In the genomic region with DNA sequence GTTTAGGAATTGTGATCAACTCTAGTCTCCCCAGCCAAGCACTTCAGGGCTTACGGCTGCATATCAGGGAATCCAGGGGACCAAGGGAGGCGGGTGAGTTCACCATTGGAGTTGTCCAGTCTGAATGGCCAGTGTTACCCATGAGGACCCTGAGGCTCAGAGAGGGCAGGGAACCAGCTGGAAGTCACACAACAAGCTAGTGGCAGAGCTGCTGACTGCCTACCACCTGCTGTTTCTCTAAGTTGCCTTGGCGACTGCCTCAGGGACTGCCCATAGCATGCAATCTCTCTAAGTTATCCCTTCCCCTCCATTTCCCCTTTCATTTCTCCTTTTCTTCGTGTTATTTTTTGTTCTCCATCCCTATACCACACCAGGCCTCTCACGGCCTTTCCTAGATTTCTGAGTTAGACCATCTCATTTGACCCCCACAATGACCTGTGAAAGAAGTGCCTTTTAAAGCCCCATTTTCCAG, we compare ENCODE assay signal across 28 cellular contexts.
DNase-seq lines count a peak whose midpoint lies in the region; ATAC-seq, FAIRE-seq and TF ChIP-seq lines count a peak whose summit lies in the region.
"Had no signal": no experiment of that assay in that cellular context is flagged by ENCODE, and none has a peak within 500 bp of the region (broad histone marks: within the 10 kb centered on the region; RNA-seq: fewer than 3 reads in every experiment).

No MANE protein-coding gene starts in this region.

- H3K27me3 ChIP-seq in H1 (replicated peaks in 1 of 4; ENCODE audit: control insufficient read depth in 3 of 4, extremely low read depth in 1 of 4, insufficient read depth in 3 of 4, low read length in 3 of 4) (no peaks in the 10 kb centered on the region; a peak in 1 of 7 replicates), trophoblast cell (ENCODE audit: insufficient read depth, low read length) (no peaks in the 10 kb centered on the region)
- peaks cover 5% of the 10 kb centered on the region for H3K27me3 ChIP-seq in CD8-positive, alpha-beta T cell (ENCODE audit: insufficient read depth, low read length)
- H3K27me3 ChIP-seq: brain microvascular endothelial cell, right atrium auricular region, suprapubic skin, vagina had no signal

- peaks cover 2% of the 10 kb centered on the region; the same call in 1 of the 2 replicates for H3K23me2 ChIP-seq in H1 (ENCODE audit: low read depth, low read length)

- no peak for ATAC-seq in CD8-positive, alpha-beta T cell
- ATAC-seq: activated CD8-positive, alpha-beta memory T cell treated with anti-CD3 and anti-CD28 coated beads, Interleukin-2, amount 10 ng/mL, durations not matched to agents 7 days and 5 days; WTC11 had no signal

- no peak overlapping the region for H4K5ac ChIP-seq in H1 (ENCODE audit: insufficient read length, low read depth, low read length)

- no peaks in the 10 kb centered on the region for H3K9me3 ChIP-seq in H1 (ENCODE audit: insufficient read depth in 2 of 2, low read depth in 1 of 2, low read length in 1 of 2)
- H3K9me3 ChIP-seq in trophoblast cell (ENCODE audit: insufficient read depth, low read depth, low read length), result peaks cover 3% of the 10 kb centered on the region
- H3K9me3 ChIP-seq in CD8-positive, alpha-beta T cell (ENCODE audit: low read length), result peaks cover 17% of the 10 kb centered on the region
- H3K9me3 ChIP-seq: suprapubic skin, vagina had no signal

- CTCF ChIA-PET in H1 (lab: Charles Lee; ENCODE audit: partially characterized antibody), result interaction anchor here (1.8 to 4.0 kb wide), 3 partner anchors 11 to 56 kb away, joined by 7 to 21 read pairs (median 7); no protein-coding TSS in a partner anchor
- CTCF ChIA-PET in CD8-positive, alpha-beta T cell (lab: Charles Lee), result no interaction called here

- DNase-seq in HFFc6, result no peak
- DNase-seq in NOMO-1 (lab: John Stamatoyannopoulos, UW; ENCODE audit: unreplicated experiment in 2 of 2), result peak; percentile 47 to 65
- no peak for DNase-seq in H1 (ENCODE audit: low read depth in 1 of 2, low spot score in 2 of 2)
- no peak for DNase-seq in trophoblast cell
- DNase-seq in NCI-H1105 (lab: John Stamatoyannopoulos, UW), result no peak
- no peak for DNase-seq in CD8-positive, alpha-beta T cell
- DNase-seq in activated naive CD4-positive, alpha-beta T cell (lab: John Stamatoyannopoulos, UW), result no peak
- no peak for DNase-seq in NCI-H510A treated with DMSO at 0.1 percent for 48 hours (lab: John Stamatoyannopoulos, UW)
- DNase-seq: activated CD4-positive, alpha-beta T cell treated with anti-CD3 and anti-CD28 coated beads, Interleukin-2, amount 50 U/mL, for 1 hour; activated CD8-positive, alpha-beta memory T cell treated with anti-CD3 and anti-CD28 coated beads, Interleukin-2, amount 10 ng/mL, durations not matched to agents 7 days and 5 days; activated naive CD4-positive, alpha-beta T cell treated with anti-CD3 and anti-CD28 coated beads for 36 hours; activated T-cell treated with anti-CD3 and anti-CD28 coated beads, Interleukin-2, amount 50 U/mL, for 48 hours; GOT3; NCI-H2029 treated with DMSO at 0.1 percent for 48 hours; NCI-H2227 treated with DMSO at 0.1 percent for 48 hours; NCI-H748 treated with DMSO at 0.1 percent for 48 hours; nephron progenitor cell; stimulated activated CD4-positive, alpha-beta T cell treated with anti-CD3 and anti-CD28 coated beads, Interleukin-12 subunit alpha, Interleukin-12 subunit beta, amount 100 ng/mL, for 4 hours; stimulated activated CD4-positive, alpha-beta T cell treated with anti-CD3 and anti-CD28 coated beads, Interleukin-4, amount 100 ng/mL, for 24 hours; stimulated activated naive CD4-positive, alpha-beta T cell had no signal

- H3K18ac ChIP-seq in H1 (ENCODE audit: extremely low read depth, low read length) (no peak overlapping the region), trophoblast cell (ENCODE audit: low read length) (no peak overlapping the region)

- H3K79me2 ChIP-seq in H1 (ENCODE audit: control insufficient read depth in 1 of 2, insufficient read depth in 2 of 2, low read length in 2 of 2) (no peaks in the 10 kb centered on the region), trophoblast cell (ENCODE audit: control insufficient read depth, insufficient read depth, low read length, poor library complexity) (no peaks in the 10 kb centered on the region)
- H3K79me2 ChIP-seq: parathyroid adenoma had no signal

- TF ChIP-seq RAD21 in H1 (IDR thresholded peaks at IDR 0.05 in 1 of 2, conservative IDR thresholded peaks at IDR 0.05 in 1 of 2; ENCODE audit: low read depth in 2 of 2, low read length in 2 of 2), result no peak

- H3K4me1 ChIP-seq in H1 (replicated peaks in 1 of 4; ENCODE audit: control insufficient read depth in 3 of 4, insufficient read depth in 4 of 4, low read length in 3 of 4) (peaks cover 4 to 17% (median 12%) of the 10 kb centered on the region in 4 experiments), trophoblast cell (ENCODE audit: control insufficient read depth in 1 of 2, insufficient read depth in 2 of 2, low read length in 2 of 2) (peaks cover 17 to 24% of the 10 kb centered on the region in 2 experiments)
- no peaks in the 10 kb centered on the region for H3K4me1 ChIP-seq in CD8-positive, alpha-beta T cell (ENCODE audit: insufficient read depth, low read length)

- H3K79me1 ChIP-seq in H1 (ENCODE audit: low read depth, low read length) (no peaks in the 10 kb centered on the region), trophoblast cell (ENCODE audit: low read length) (peaks cover 6% of the 10 kb centered on the region)

- H2AFZ ChIP-seq in H1 (ENCODE audit: low read length) (no peak overlapping the region), trophoblast cell (ENCODE audit: insufficient read depth, low read length, poor library complexity) (no peak overlapping the region)
- H2AFZ ChIP-seq: parathyroid adenoma had no signal

- H3K23ac ChIP-seq in H1 (ENCODE audit: insufficient read length), result no peak overlapping the region
- H3K23ac ChIP-seq in trophoblast cell (ENCODE audit: low read length), result no peak overlapping the region

- no peaks in the 10 kb centered on the region for H4K20me1 ChIP-seq in H1 (replicated peaks in 1 of 2; ENCODE audit: control insufficient read depth in 1 of 2, insufficient read depth in 2 of 2, low read length in 2 of 2)

- WGBS in H1 (ENCODE audit: extremely low coverage in 1 of 2, insufficient coverage in 1 of 2, insufficient read length in 1 of 2, insufficient replicate concordance in 2 of 2, low coverage in 1 of 2, low lambda C conversion rate in 2 of 2, missing lambda C conversion rate in 1 of 2), 2 experiments, result 95% methylated on average over 5 of the region's 5 CpGs; no CpG with 5 or more reads in 1 of the 2 experiments
- WGBS in trophoblast cell (ENCODE audit: extremely low coverage, insufficient coverage, insufficient read length), result no CpG with 5 or more reads among the region's 5 CpGs

- H4K91ac ChIP-seq in H1 (replicated peaks; ENCODE audit: insufficient read length, low read length), result no peak overlapping the region
- peak overlapping the region; percentile 7 for H4K91ac ChIP-seq in trophoblast cell (ENCODE audit: low read depth, low read length)

- H3K27ac Mint-ChIP-seq in HFFc6, result no peak overlapping the region
- no peak overlapping the region for H3K27ac Mint-ChIP-seq in CD8-positive, alpha-beta T cell
- H3K27ac Mint-ChIP-seq: activated CD8-positive, alpha-beta memory T cell treated with anti-CD3 and anti-CD28 coated beads, Interleukin-2, amount 10 ng/mL, durations not matched to agents 7 days and 5 days; activated naive CD4-positive, alpha-beta T cell treated with anti-CD3 and anti-CD28 coated beads for 36 hours; nephron progenitor cell; WTC11 had no signal

- no peak overlapping the region for H2BK20ac ChIP-seq in H1 (ENCODE audit: low read length)

- H3K9ac ChIP-seq in H1 (replicated peaks in 1 of 4; ENCODE audit: extremely low read depth in 1 of 4, low read depth in 3 of 4, low read length in 3 of 4) (no peak overlapping the region), trophoblast cell (ENCODE audit: low read length) (no peak overlapping the region)
- H3K9ac ChIP-seq: parathyroid adenoma had no signal

- H3K36me3 ChIP-seq in H1 (ENCODE audit: control insufficient read depth in 2 of 4, insufficient read depth in 4 of 4, low read length in 3 of 4) (no peaks in the 10 kb centered on the region), trophoblast cell (ENCODE audit: control insufficient read depth in 1 of 2, insufficient read depth in 2 of 2, low read length in 2 of 2) (no peaks in the 10 kb centered on the region)
- no peaks in the 10 kb centered on the region for H3K36me3 ChIP-seq in CD8-positive, alpha-beta T cell (ENCODE audit: insufficient read depth, low read length)
- H3K36me3 ChIP-seq: brain microvascular endothelial cell, right atrium auricular region, suprapubic skin, vagina had no signal

- H2BK12ac ChIP-seq in H1 (ENCODE audit: low read depth, low read length) (no peak overlapping the region), trophoblast cell (ENCODE audit: low read length) (peak overlapping the region; percentile 55)

- H2BK120ac ChIP-seq in H1 (replicated peaks; ENCODE audit: low read depth, low read length), result no peak overlapping the region
- H2BK120ac ChIP-seq in trophoblast cell (ENCODE audit: insufficient read depth, low read length, poor library complexity), result no peak overlapping the region

- H3K14ac ChIP-seq in H1 (ENCODE audit: insufficient read length) (no peak overlapping the region), trophoblast cell (ENCODE audit: low read length) (no peak overlapping the region)

- H2AK5ac ChIP-seq in H1 (ENCODE audit: low read depth, low read length) (no peak overlapping the region), trophoblast cell (ENCODE audit: low read length) (no peak overlapping the region)

- TF ChIP-seq EP300 in H1 (IDR thresholded peaks at IDR 0.05; ENCODE audit: borderline replicate concordance in 1 of 2, low read depth in 2 of 2, low read length in 2 of 2), result no peak

- no peaks in the 10 kb centered on the region for H3K36me3 Mint-ChIP-seq in HFFc6 (ENCODE audit: low read depth)
- H3K36me3 Mint-ChIP-seq in CD8-positive, alpha-beta T cell, result peaks cover 3% of the 10 kb centered on the region
- H3K36me3 Mint-ChIP-seq: activated CD8-positive, alpha-beta memory T cell treated with anti-CD3 and anti-CD28 coated beads, Interleukin-2, amount 10 ng/mL, durations not matched to agents 7 days and 5 days had no signal

- no peak overlapping the region for H3K4me3 ChIP-seq in H1 (ENCODE audit: extremely low read depth in 1 of 4, insufficient read depth in 2 of 4, low read depth in 3 of 4, low read length in 4 of 4)
- no peak overlapping the region for H3K4me3 ChIP-seq in trophoblast cell (ENCODE audit: low read depth, low read length)
- no peak overlapping the region for H3K4me3 ChIP-seq in CD8-positive, alpha-beta T cell (ENCODE audit: low read depth, low read length)
- H3K4me3 ChIP-seq: right atrium auricular region, suprapubic skin, vagina had no signal

- FAIRE-seq in H1 (lab: Jason Lieb, UNC), result no peak
- FAIRE-seq: D721Med had no signal

- H3K27ac ChIP-seq in H1 (ENCODE audit: low read depth, low read length), result no peak overlapping the region
- no peak overlapping the region for H3K27ac ChIP-seq in trophoblast cell (ENCODE audit: low read depth, low read length)
- no peak overlapping the region for H3K27ac ChIP-seq in CD8-positive, alpha-beta T cell (ENCODE audit: low read depth, low read length)
- H3K27ac ChIP-seq: brain microvascular endothelial cell, C4-2B, parathyroid adenoma, right atrium auricular region, suprapubic skin, vagina had no signal

- H3K56ac ChIP-seq in H1 (replicated peaks; ENCODE audit: insufficient read length, low read depth, low read length), result no peak overlapping the region

- POLR2A ChIA-PET in H1 (lab: Charles Lee; ENCODE audit: partially characterized antibody), result interaction anchor here (0.6 kb wide), 1 partner anchor 157 kb away, joined by 4 read pairs; no protein-coding TSS in a partner anchor
- POLR2A ChIA-PET in CD8-positive, alpha-beta T cell (lab: Charles Lee), result no interaction called here

- H3K4me2 ChIP-seq in H1 (ENCODE audit: insufficient read depth in 1 of 2, low read depth in 2 of 2, low read length in 2 of 2) (no peak overlapping the region), trophoblast cell (ENCODE audit: low read length) (no peak overlapping the region)

- H2BK5ac ChIP-seq in H1 (ENCODE audit: low read depth, low read length) (no peak overlapping the region), trophoblast cell (ENCODE audit: low read depth, low read length, poor library complexity) (no peak overlapping the region)

- H3K4me3 Mint-ChIP-seq in HFFc6, result no peak overlapping the region
- no peak overlapping the region for H3K4me3 Mint-ChIP-seq in CD8-positive, alpha-beta T cell
- H3K4me3 Mint-ChIP-seq: activated CD8-positive, alpha-beta memory T cell treated with anti-CD3 and anti-CD28 coated beads, Interleukin-2, amount 10 ng/mL, durations not matched to agents 7 days and 5 days; activated naive CD4-positive, alpha-beta T cell treated with anti-CD3 and anti-CD28 coated beads for 36 hours; nephron progenitor cell; WTC11 had no signal

- H3K9me3 Mint-ChIP-seq in HFFc6, result peaks cover 7% of the 10 kb centered on the region; the same call in 1 of the 2 replicates
- H3K9me3 Mint-ChIP-seq in CD8-positive, alpha-beta T cell, result peaks cover 20% of the 10 kb centered on the region

- no peaks in the 10 kb centered on the region; the same call in 1 of the 2 replicates for H3K27me3 Mint-ChIP-seq in HFFc6 (ENCODE audit: insufficient read depth)
- H3K27me3 Mint-ChIP-seq in CD8-positive, alpha-beta T cell (ENCODE audit: low read depth), result peaks cover 30% of the 10 kb centered on the region

- H4K12ac ChIP-seq in trophoblast cell (ENCODE audit: low read depth, low read length), result no peak overlapping the region

- TF ChIP-seq POLR2A in H1 (IDR thresholded peaks at IDR 0.05; ENCODE audit: control extremely low read depth in 1 of 2, low read depth in 2 of 2, low read length in 2 of 2), result no peak

- H4K8ac ChIP-seq in H1 (ENCODE audit: extremely low read depth, insufficient read depth, low read length) (no peak overlapping the region), trophoblast cell (ENCODE audit: low read depth, low read length) (no peak overlapping the region)

- 0 out of 2 replicates have a peak overlapping the region, but pooled peaks have one; percentile 76 for H2BK15ac ChIP-seq in H1 (ENCODE audit: low read length)

- intact Hi-C loops in CD8-positive, alpha-beta T cell (cut with DNase I, micrococcal nuclease), result no loop called here

- TF ChIP-seq CTCF in HFFc6 (IDR thresholded peaks at IDR 0.05), result 0 out of 2 replicates have a peak, but pooled peaks have one; percentile 26
- TF ChIP-seq CTCF in H1 (IDR thresholded peaks at IDR 0.05; ENCODE audit: control extremely low read depth in 1 of 3, insufficient read depth in 1 of 3, low read depth in 1 of 3, low read length in 3 of 3), result no peak
- no peak for TF ChIP-seq CTCF in CD8-positive, alpha-beta T cell (IDR thresholded peaks at IDR 0.05)

- H3K4ac ChIP-seq in H1 (replicated peaks; ENCODE audit: insufficient read length, low read depth, low read length) (no peak overlapping the region), trophoblast cell (ENCODE audit: low read depth, low read length) (no peak overlapping the region)

- H3K4me1 Mint-ChIP-seq in HFFc6 (ENCODE audit: low read depth), result peaks cover 76% of the 10 kb centered on the region
- H3K4me1 Mint-ChIP-seq in CD8-positive, alpha-beta T cell (ENCODE audit: low read depth), result peaks cover 3% of the 10 kb centered on the region
- H3K4me1 Mint-ChIP-seq: activated CD8-positive, alpha-beta memory T cell treated with anti-CD3 and anti-CD28 coated beads, Interleukin-2, amount 10 ng/mL, durations not matched to agents 7 days and 5 days had no signal

Comparison
In these comparisons a context has a peak if more than half of its experiments do, and no peak if none do; other contexts are left out.
1. DNase-seq: peak in NOMO-1 (2 of 2); none in HFFc6 (single experiment), H1 (0 of 2), trophoblast cell (0 of 2), NCI-H1105 (single experiment), CD8-positive, alpha-beta T cell (0 of 7), activated naive CD4-positive, alpha-beta T cell (0 of 4) and NCI-H510A treated with DMSO at 0.1 percent for 48 hours (single experiment).